ENCODE assay signal across 13 cellular contexts in the genomic region with DNA sequence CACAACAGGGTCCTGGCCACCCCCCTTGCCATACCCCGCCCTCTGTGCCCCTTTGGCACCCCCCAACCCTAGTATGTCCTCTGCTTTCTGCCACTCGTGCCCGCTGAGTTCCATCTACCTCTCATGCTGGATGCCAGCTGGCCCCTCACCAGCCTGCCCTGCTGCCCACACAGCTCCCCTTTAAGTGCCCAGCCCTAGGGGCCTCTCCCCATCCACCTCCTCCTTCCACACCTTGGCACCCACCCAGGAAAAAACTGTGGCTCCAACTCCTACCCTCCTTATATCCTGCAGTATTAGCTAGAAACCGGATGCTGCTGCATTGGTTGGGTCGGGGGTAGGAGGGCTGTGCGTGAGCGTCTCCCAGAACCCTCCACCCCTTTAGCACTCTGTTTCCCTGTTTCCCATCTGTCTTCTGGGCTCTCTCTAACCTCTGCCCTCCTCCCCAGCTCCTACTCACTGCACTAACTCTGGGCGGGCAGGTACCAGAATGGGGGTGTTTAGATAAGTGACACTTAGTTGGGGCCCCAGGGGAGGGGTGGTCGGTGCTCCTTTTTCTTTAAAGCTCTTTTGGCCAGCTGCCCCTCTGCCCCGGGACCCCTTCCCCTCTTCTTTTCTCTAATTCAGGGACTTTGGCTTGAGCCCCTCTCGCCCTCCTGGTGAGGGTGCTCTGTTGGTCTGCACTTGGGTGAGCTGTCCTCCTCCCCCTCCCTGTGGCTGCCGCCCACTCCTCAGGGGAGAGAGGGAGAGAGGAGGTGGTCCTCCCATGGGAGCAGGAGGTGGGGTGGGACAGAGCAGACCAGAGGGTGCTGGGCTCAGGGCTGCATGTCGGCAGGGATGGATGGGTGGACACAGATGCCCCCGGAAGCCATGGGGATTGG. TPM values are rescaled to one million over a fixed set of nuclear protein-coding genes. Genes with fewer than 3 reads are reported as not detected.
DNase-seq lines count a peak whose midpoint lies in the region; ATAC-seq and TF ChIP-seq lines count a peak whose summit lies in the region.
"Had no signal": no experiment of that assay in that cellular context is flagged by ENCODE, and none has a peak within 500 bp of the region (broad histone marks: within the 10 kb centered on the region; RNA-seq: fewer than 3 reads in every experiment).

No MANE protein-coding gene starts in this region.

- in situ Hi-C loops in transverse colon (cut with MboI; ENCODE audit: low pct_ligation_motif_present in 1 of 4, low pct_unique_long_range_greater_than_20kb in 1 of 4, low sequenced_read_pairs in 3 of 4), result no loop called here

- H3K27ac ChIP-seq in coronary artery, result peak overlapping the region; percentile 53 to 96
- H3K27ac ChIP-seq in transverse colon, result peak overlapping the region; percentile 33 to 99 (median 94)
- H3K27ac ChIP-seq: SJSA1 had no signal

- no peak for TF ChIP-seq POLR2A in transverse colon (IDR thresholded peaks at IDR 0.05)

- DNase-seq in NCI-H82 (lab: John Stamatoyannopoulos, UW) (peak; percentile 34), NCI-H82 treated with DMSO at 0.1 percent for 48 hours (lab: John Stamatoyannopoulos, UW; ENCODE audit: unreplicated experiment) (no peak), coronary artery (ENCODE audit: low spot score) (no peak), neural crest cell (ENCODE audit: low read depth, low spot score) (no peak), transverse colon (no peak), activated gamma-delta T cell treated with Interleukin-2 at 50 U/mL for 16 hours (no peak), AG20443 (ENCODE audit: low spot score) (no peak)
- DNase-seq: activated CD8-positive, alpha-beta memory T cell treated with anti-CD3 and anti-CD28 coated beads, Interleukin-2, amount 50 U/mL, for 48 hours; activated naive CD8-positive, alpha-beta T cell treated with anti-CD3 and anti-CD28 coated beads, Interleukin-2, amount 50 U/mL, for 24 hours; NK-92 treated with Interleukin-12 subunit alpha and Interleukin-12 subunit beta, amount 100 ng/mL, for 24 hours had no signal

- no peaks in the 10 kb centered on the region for H3K9me3 Mint-ChIP-seq in neural crest cell
- H3K9me3 Mint-ChIP-seq: activated naive CD8-positive, alpha-beta T cell treated with anti-CD3 and anti-CD28 coated beads, Interleukin-2, amount 50 U/mL, for 24 hours had no signal

- H3K4me1 Mint-ChIP-seq in neural crest cell, result no peaks in the 10 kb centered on the region

- ATAC-seq in HG02798 (IDR thresholded peaks at IDR 0.05; ENCODE audit: poor library complexity, unreplicated experiment), result no peak
- ATAC-seq: activated naive CD8-positive, alpha-beta T cell treated with anti-CD3 and anti-CD28 coated beads, Interleukin-2, amount 50 U/mL, for 24 hours had no signal

- intact Hi-C loops in transverse colon (cut with DNase I; ENCODE audit: low total_unique reads), result no loop called here

- H3K27ac Mint-ChIP-seq in neural crest cell (ENCODE audit: unreplicated experiment), result peak overlapping the region; percentile 50
- H3K27ac Mint-ChIP-seq: activated naive CD8-positive, alpha-beta T cell treated with anti-CD3 and anti-CD28 coated beads, Interleukin-2, amount 50 U/mL, for 24 hours had no signal

- no peaks in the 10 kb centered on the region for H3K27me3 Mint-ChIP-seq in neural crest cell (ENCODE audit: low read depth)
- H3K27me3 Mint-ChIP-seq: activated naive CD8-positive, alpha-beta T cell treated with anti-CD3 and anti-CD28 coated beads, Interleukin-2, amount 50 U/mL, for 24 hours had no signal

- peaks cover 0 to 48% (median 15%) of the 10 kb centered on the region in 4 donors for H3K36me3 ChIP-seq in transverse colon

- no peak overlapping the region for H3K4me3 ChIP-seq in coronary artery
- no peak overlapping the region for H3K4me3 ChIP-seq in transverse colon
- H3K4me3 ChIP-seq: A549, SJSA1 had no signal

- peaks cover 5% of the 10 kb centered on the region for H3K36me3 Mint-ChIP-seq in neural crest cell (ENCODE audit: low read depth)

- 70 to 75% methylated on average over 8 to 14 of the region's 14 CpGs for WGBS in transverse colon (ENCODE audit: low coverage in 1 of 2), 2 donors

- H3K4me1 ChIP-seq in transverse colon, result peaks cover 17 to 48% (median 44%) of the 10 kb centered on the region in 4 donors
- H3K4me1 ChIP-seq: SJSA1 had no signal

- no peaks in the 10 kb centered on the region for H3K27me3 ChIP-seq in transverse colon
- H3K27me3 ChIP-seq: SJSA1 had no signal

- H3K9me3 ChIP-seq in transverse colon, result no peaks in the 10 kb centered on the region
- H3K9me3 ChIP-seq: A549, SJSA1 had no signal

- no peak for TF ChIP-seq EP300 in transverse colon (IDR thresholded peaks at IDR 0.05; ENCODE audit: low read depth)

- no peak overlapping the region for H3K4me3 Mint-ChIP-seq in neural crest cell
- H3K4me3 Mint-ChIP-seq: activated naive CD8-positive, alpha-beta T cell treated with anti-CD3 and anti-CD28 coated beads, Interleukin-2, amount 50 U/mL, for 24 hours had no signal

- TF ChIP-seq CTCF in coronary artery (IDR thresholded peaks at IDR 0.05) (no peak), neural crest cell (conservative IDR thresholded peaks at IDR 0.05) (no peak), transverse colon (IDR thresholded peaks at IDR 0.05) (no peak)

RNA-seq across cellular contexts. Expression of a gene that starts 9.9 kb away (rescaled TPM):
- total RNA-seq in neural crest cell (2.5 and 2.8 TPM in 2 replicates), transverse colon (10 to 100 TPM in 1 of 4 donors, 1 to 10 TPM in 3; 4.8 to 18.0 (median 7.3) TPM)

RNA-seq across cellular contexts. Expression of a gene that starts 27.7 kb away (rescaled TPM):
- 15.0 and 15.3 TPM in 2 replicates for total RNA-seq in neural crest cell
- total RNA-seq in transverse colon, result 10 to 100 TPM; 32.6 to 82.6 (median 58.6) TPM

RNA-seq across cellular contexts. Expression of a gene that starts 31.3 kb away (rescaled TPM):
- 147 and 153 TPM in 2 replicates for total RNA-seq in neural crest cell
- 100 to 1,000 TPM in 2 of 4 donors, 10 to 100 TPM in 2; 73.9 to 258 (median 90.6) TPM for total RNA-seq in transverse colon

RNA-seq across cellular contexts. Expression of a gene that starts 36.3 kb away (rescaled TPM):
- 147 and 154 TPM in 2 replicates for total RNA-seq in neural crest cell
- 100 to 1,000 TPM in 2 of 4 donors, 10 to 100 TPM in 2; 64.3 to 294 (median 112) TPM for total RNA-seq in transverse colon

RNA-seq across cellular contexts. Expression of a gene that starts 49.9 kb away (rescaled TPM):
- total RNA-seq in neural crest cell (130 and 138 TPM in 2 replicates), transverse colon (10 to 100 TPM; 41.8 to 65.1 (median 51.0) TPM)
